In genomic region chr1:246002725-246003441, GRCh38 we compare ENCODE assay signal across 9 cellular contexts.
DNase-seq lines count a peak whose midpoint lies in the region; ATAC-seq and TF ChIP-seq lines count a peak whose summit lies in the region.
"Had no signal": no experiment of that assay in that cellular context is flagged by ENCODE, and none has a peak within 500 bp of the region (broad histone marks: within the 10 kb centered on the region; RNA-seq: fewer than 3 reads in every experiment).

No MANE protein-coding gene starts in this region.

- ATAC-seq in HG03342 (IDR thresholded peaks at IDR 0.05; ENCODE audit: unreplicated experiment), result peak; percentile 61
- ATAC-seq in left lobe of liver, result peak; percentile 99

- peak; percentile 25 for DNase-seq in NK-92 treated with Interleukin-12 subunit alpha and Interleukin-12 subunit beta, amount 100 ng/mL, for 24 hours (lab: John Stamatoyannopoulos, UW)
- DNase-seq in NK-92 (lab: John Stamatoyannopoulos, UW; ENCODE audit: unreplicated experiment), result no peak
- DNase-seq in NCI-H526 (lab: John Stamatoyannopoulos, UW), result peak; percentile 66 to 90
- peak; percentile 76 to 81 for DNase-seq in activated CD4-positive, alpha-beta T cell treated with anti-CD3 and anti-CD28 coated beads for 4 hours
- DNase-seq in choroid plexus epithelial cell (ENCODE audit: low read depth), result peak; percentile 97
- peak; percentile 83 for DNase-seq in left lobe of liver (ENCODE audit: low spot score)
- peak; percentile 73 to 85 for DNase-seq in stimulated activated CD4-positive, alpha-beta T cell treated with anti-CD3 and anti-CD28 coated beads, Interleukin-4, amount 100 ng/mL, for 4 hours

- no peak overlapping the region for H3K4me3 ChIP-seq in choroid plexus epithelial cell (ENCODE audit: low read depth, low read length)
- H3K4me3 ChIP-seq: BLaER1 treated with 17β-estradiol and CSF1 and Interleukin-3, amounts not matched to agents 10 nM and 100 nM had no signal

- peak; percentile 94 for TF ChIP-seq CTCF in choroid plexus epithelial cell (conservative IDR thresholded peaks at IDR 0.05; ENCODE audit: low read depth, low read length)
